Comparison of ENCODE assay signal across 35 cellular contexts in the genomic region with DNA sequence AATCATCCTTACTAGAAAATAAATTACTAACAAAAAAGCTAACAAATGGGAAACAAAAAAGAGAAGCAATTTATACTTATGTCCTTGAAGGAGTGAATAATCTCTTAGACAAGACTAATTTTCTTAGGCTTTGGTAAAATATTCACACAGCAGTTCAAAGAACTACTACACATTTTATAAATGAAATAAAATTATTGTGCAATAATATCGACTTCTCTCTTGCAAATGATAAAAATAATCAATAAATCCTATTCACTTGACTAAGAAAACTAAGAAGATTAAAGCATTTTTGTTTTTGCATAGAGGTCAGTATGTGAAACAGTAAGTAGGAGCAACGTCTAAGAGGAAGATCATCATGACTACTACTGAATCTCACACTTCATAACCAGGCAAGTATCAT.
"Had no signal": no experiment of that assay in that cellular context is flagged by ENCODE, and none has a peak within 500 bp of the region (broad histone marks: within the 10 kb centered on the region; RNA-seq: fewer than 3 reads in every experiment).

No MANE protein-coding gene starts in this region.

- H3K27me3 ChIP-seq: MG63 had no signal

- H3K4me3 ChIP-seq: MG63 had no signal

- H3K36me3 ChIP-seq: MG63 had no signal

- H3K9me3 ChIP-seq: MG63 had no signal

- DNase-seq: Karpas-422, Kasumi-1, MG63, MM.1S, MV-4-11, NCI-H1048, NCI-H1092, NCI-H1092 treated with DMSO at 0.1 percent for 48 hours, NCI-H1105, NCI-H1105 treated with DMSO at 0.1 percent for 48 hours, NCI-H1417 treated with DMSO at 0.1 percent for 48 hours, NCI-H1436, NCI-H1436 treated with DMSO at 0.1 percent for 48 hours, NCI-H146, NCI-H1694, NCI-H1694 treated with DMSO at 0.1 percent for 48 hours, NCI-H187, NCI-H187 treated with DMSO at 0.1 percent for 48 hours, NCI-H1930, NCI-H2029, NCI-H2029 treated with DMSO at 0.1 percent for 48 hours, NCI-H2081, NCI-H2081 treated with DMSO at 0.1 percent for 48 hours, NCI-H2107, NCI-H2171, NCI-H2171 treated with DMSO at 0.1 percent for 48 hours, NCI-H2227 treated with DMSO at 0.1 percent for 48 hours, NCI-H226, NCI-H345, NCI-H446, NCI-H446 treated with DMSO at 0.1 percent for 48 hours, NCI-H510A, NCI-H510A treated with DMSO at 0.1 percent for 48 hours, NCI-H524, NCI-H524 treated with DMSO at 0.1 percent for 48 hours had no signal
